In genomic region chrX:30493348-30493747, GRCh38 we compare ENCODE assay signal across 1 cellular context.
TF ChIP-seq lines count a peak whose summit lies in the region.

No MANE protein-coding gene starts in this region.

TF ChIP-seq in K562, 482 proteins besides CTCF, POLR2A, EP300 and RAD21 (continued from another document):
- no peak for TF ChIP-seq MTA2 (IDR thresholded peaks at IDR 0.05; ENCODE audit: low read depth)
- TF ChIP-seq ZNF133 (CRISPR knock-in tag; IDR thresholded peaks at IDR 0.05), result no peak
